In genomic region chr11:363443-363805, GRCh38 we compare ENCODE assay signal across 7 cellular contexts. TPM values are rescaled to one million over a fixed set of nuclear protein-coding genes. Genes with fewer than 3 reads are reported as not detected.
"Had no signal": no experiment of that assay in that cellular context is flagged by ENCODE, and none has a peak within 500 bp of the region (broad histone marks: within the 10 kb centered on the region; RNA-seq: fewer than 3 reads in every experiment).

No MANE protein-coding gene starts in this region.

RNA-seq across cellular contexts. Expression of gene B4GALNT4, which starts 5.9 kb away (rescaled TPM):
- total RNA-seq: ascending aorta, gastrocnemius medialis had no signal

RNA-seq across cellular contexts. Expression of gene PKP3, which starts 30.6 kb away (rescaled TPM):
- total RNA-seq: activated CD4-positive, alpha-beta memory T cell treated with anti-CD3 and anti-CD28 coated beads, Interleukin-2, amount 10 ng/mL, durations not matched to agents 7 days and 5 days; activated CD4-positive, alpha-beta T cell treated with anti-CD3 and anti-CD28 coated beads, Interleukin-2, amount 10 ng/mL, durations not matched to agents 7 days and 5 days; activated T-helper 1 cell treated with anti-CD3 and anti-CD28 coated beads, Interleukin-12 subunit alpha, Interleukin-12 subunit beta, Interleukin-2, Interleukin-4 antibody, amounts not matched to agents 30 ng/mL and 10 ng/mL and 1 ng/mL, durations not matched to agents 14 hours and 24 hours and 36 hours; activated T-helper 2 cell treated with anti-CD3 and anti-CD28 coated beads, Interferon-gamma antibody, Interleukin-2, Interleukin-4, amounts not matched to agents 10 μg/mL and 5 μg/mL and 100 μg/mL, durations not matched to agents 14 hours and 24 hours and 36 hours; ascending aorta; T-helper 1 cell treated with Interleukin-12 subunit alpha and Interleukin-12 subunit beta and Interleukin-4 antibody, amounts not matched to agents 30 ng/mL and 1 ng/mL, for 36 hours had no signal
